Comparison of ENCODE assay signal across 24 cellular contexts in genomic region chr12:52438305-52439301, GRCh38. TPM values are rescaled to one million over a fixed set of nuclear protein-coding genes. Genes with fewer than 3 reads are reported as not detected.
DNase-seq lines count a peak whose midpoint lies in the region; ATAC-seq, FAIRE-seq and TF ChIP-seq lines count a peak whose summit lies in the region.
"Had no signal": no experiment of that assay in that cellular context is flagged by ENCODE, and none has a peak within 500 bp of the region (broad histone marks: within the 10 kb centered on the region; RNA-seq: fewer than 3 reads in every experiment).

No MANE protein-coding gene starts in this region.

- no peak for TF ChIP-seq CTCF in right atrium auricular region (IDR thresholded peaks at IDR 0.05)
- TF ChIP-seq CTCF in endodermal cell (conservative IDR thresholded peaks at IDR 0.05): no peak
- TF ChIP-seq CTCF in keratinocyte (optimal IDR thresholded peaks at IDR 0.05 in 1 of 3, IDR thresholded peaks at IDR 0.05 in 1 of 3, conservative IDR thresholded peaks at IDR 0.05 in 1 of 3; ENCODE audit: extremely low read depth in 1 of 3, insufficient read depth in 2 of 3, low read length in 3 of 3): no peak
- TF ChIP-seq CTCF in upper lobe of right lung (IDR thresholded peaks at IDR 0.05): no peak

- intact Hi-C loops in right cardiac atrium (cut with DNase I): no loop called here
- intact Hi-C loops in upper lobe of right lung (cut with DNase I): no loop called here

- no peak overlapping the region for H3K9ac ChIP-seq in endodermal cell (ENCODE audit: extremely low read depth, low read length, poor library complexity, severe bottlenecking)
- H3K9ac ChIP-seq in keratinocyte (ENCODE audit: control insufficient read depth, extremely low read depth, insufficient read depth, low read length): peak overlapping the region; percentile 28

- dilution Hi-C loops in keratinocyte (cut with MboI; ENCODE audit: extremely low pct_ligation_motif_present, low sequenced_read_pairs): no loop called here

- peaks cover 0 to 5% of the 10 kb centered on the region in 2 donors for H3K4me1 ChIP-seq in right atrium auricular region
- no peaks in the 10 kb centered on the region for H3K4me1 ChIP-seq in right cardiac atrium (ENCODE audit: control insufficient read depth, insufficient read depth, low read length)
- H3K4me1 ChIP-seq in endodermal cell (ENCODE audit: control insufficient read depth, insufficient read depth, low read length): no peaks in the 10 kb centered on the region
- H3K4me1 ChIP-seq in keratinocyte (ENCODE audit: control insufficient read depth, extremely low read depth, insufficient read depth, low read length): peaks cover 96% of the 10 kb centered on the region
- H3K4me1 ChIP-seq in upper lobe of right lung: no peaks in the 10 kb centered on the region
- H3K4me1 ChIP-seq: BE2C, SJCRH30 had no signal

- no peaks in the 10 kb centered on the region for H3K36me3 Mint-ChIP-seq in endodermal cell (ENCODE audit: low read depth)

- H3K4me3 Mint-ChIP-seq in endodermal cell: no peak overlapping the region
- H3K4me3 Mint-ChIP-seq: CD4-positive, alpha-beta T cell; HFFc6 had no signal

- DNase-seq in right atrium auricular region (ENCODE audit: low spot score) (peak; percentile 48), right cardiac atrium (no peak), endodermal cell (peak; percentile 32), keratinocyte (ENCODE audit: low read depth, low spot score) (no peak), upper lobe of right lung (no peak), 8988T (no peak), NCI-H1105 (lab: John Stamatoyannopoulos, UW) (no peak)
- no peak for DNase-seq in stimulated activated naive CD4-positive, alpha-beta T cell treated with Interleukin-2 at 50 U/mL for 16 hours (lab: John Stamatoyannopoulos, UW)
- DNase-seq: BE2C; CD4-positive, alpha-beta T cell; DMS153; GF-D8; HFFc6; KG1; NCI-H1436; NCI-H2029; NCI-H748 treated with DMSO at 0.1 percent for 48 hours; PC-3; SJCRH30 had no signal

- H3K27ac Mint-ChIP-seq in endodermal cell: no peak overlapping the region
- H3K27ac Mint-ChIP-seq: CD4-positive, alpha-beta T cell; HFFc6 had no signal

- no peaks in the 10 kb centered on the region for H3K27me3 ChIP-seq in right atrium auricular region
- H3K27me3 ChIP-seq in right cardiac atrium (ENCODE audit: control insufficient read depth, insufficient read depth): no peaks in the 10 kb centered on the region
- no peaks in the 10 kb centered on the region for H3K27me3 ChIP-seq in endodermal cell (ENCODE audit: control insufficient read depth, insufficient read depth, low read length, poor library complexity, severe bottlenecking)
- H3K27me3 ChIP-seq in keratinocyte (ENCODE audit: control insufficient read depth, extremely low read depth, insufficient read depth, low read length): no peaks in the 10 kb centered on the region
- H3K27me3 ChIP-seq in upper lobe of right lung: peaks cover 14% of the 10 kb centered on the region

- 86% methylated on average over 8 of the region's 8 CpGs for WGBS in right cardiac atrium
- WGBS in endodermal cell (ENCODE audit: insufficient coverage in 1 of 2, insufficient read length in 1 of 2), 2 experiments: 92 to 96% methylated on average over 5 to 8 of the region's 8 CpGs

- H3K27ac ChIP-seq in right atrium auricular region (no peak overlapping the region), right cardiac atrium (ENCODE audit: low read length) (no peak overlapping the region), endodermal cell (ENCODE audit: low read depth, low read length) (no peak overlapping the region), keratinocyte (ENCODE audit: control insufficient read depth, insufficient read depth, low read length) (peak overlapping the region; percentile 41), upper lobe of right lung (no peak overlapping the region)
- H3K27ac ChIP-seq: SJCRH30 had no signal

- H3K36me3 ChIP-seq in right atrium auricular region (no peaks in the 10 kb centered on the region), endodermal cell (ENCODE audit: control insufficient read depth, insufficient read depth, low read length) (no peaks in the 10 kb centered on the region), keratinocyte (ENCODE audit: control insufficient read depth in 2 of 2, extremely low read depth in 1 of 2, insufficient read depth in 2 of 2, low read length in 2 of 2) (peaks cover 0 to 2% of the 10 kb centered on the region in 2 experiments), upper lobe of right lung (no peaks in the 10 kb centered on the region)
- H3K36me3 ChIP-seq: BE2C, SJCRH30 had no signal

- peaks cover 2% of the 10 kb centered on the region for H3K79me2 ChIP-seq in keratinocyte (ENCODE audit: control insufficient read depth, insufficient read depth, low read length)

- FAIRE-seq in keratinocyte (lab: Jason Lieb, UNC): peak; percentile 74
- FAIRE-seq: A204.1, H1 had no signal

- H3K9me1 ChIP-seq in keratinocyte (ENCODE audit: control insufficient read depth, extremely low read depth, insufficient read depth, low read length): no peaks in the 10 kb centered on the region

- ATAC-seq in right cardiac atrium: no peak
- ATAC-seq in upper lobe of right lung: no peak
- ATAC-seq: PC-3 had no signal

- H3K9me3 Mint-ChIP-seq in endodermal cell: no peaks in the 10 kb centered on the region
- H3K9me3 Mint-ChIP-seq: CD4-positive, alpha-beta T cell; HFFc6 had no signal

- H3K4me3 ChIP-seq in right atrium auricular region (no peak overlapping the region), right cardiac atrium (ENCODE audit: low read length) (no peak overlapping the region), endodermal cell (ENCODE audit: low read length) (no peak overlapping the region), keratinocyte (ENCODE audit: control insufficient read depth in 2 of 3, extremely low read depth in 1 of 3, insufficient read depth in 2 of 3, low read depth in 1 of 3, low read length in 3 of 3) (no peak overlapping the region), upper lobe of right lung (no peak overlapping the region)
- H3K4me3 ChIP-seq: SJCRH30 had no signal

- H3K27me3 Mint-ChIP-seq in endodermal cell (ENCODE audit: insufficient read depth): peaks cover 2% of the 10 kb centered on the region

- peak overlapping the region; percentile 22 for H3K4me2 ChIP-seq in keratinocyte (ENCODE audit: control insufficient read depth, extremely low read depth, insufficient read depth, low read depth, low read length)

- H4K20me1 ChIP-seq in keratinocyte (ENCODE audit: control insufficient read depth, extremely low read depth, insufficient read depth, low read length): no peaks in the 10 kb centered on the region

- H3K9me3 ChIP-seq in right atrium auricular region (no peaks in the 10 kb centered on the region), right cardiac atrium (ENCODE audit: control insufficient read depth, low read length) (no peaks in the 10 kb centered on the region), endodermal cell (ENCODE audit: control insufficient read depth, low read length) (no peaks in the 10 kb centered on the region), keratinocyte (ENCODE audit: control insufficient read depth, low read depth, low read length) (no peaks in the 10 kb centered on the region), upper lobe of right lung (no peaks in the 10 kb centered on the region)
- H3K9me3 ChIP-seq: BE2C, SJCRH30 had no signal

- H2AFZ ChIP-seq in keratinocyte (ENCODE audit: control insufficient read depth, low read length): no peak overlapping the region

- peaks cover 4% of the 10 kb centered on the region for H3K4me1 Mint-ChIP-seq in endodermal cell

RNA-seq across cellular contexts. Expression of gene KRT75, which starts 4.4 kb away (rescaled TPM):
- total RNA-seq in right atrium auricular region: not detected
- not detected for total RNA-seq in right cardiac atrium
- polyA plus RNA-seq in right cardiac atrium: 0.07 TPM
- not detected for total RNA-seq in endodermal cell
- polyA plus RNA-seq in endodermal cell (2013, experiment 1 of 2): not detected
- polyA plus RNA-seq in endodermal cell (2013, experiment 2 of 2): not detected
- polyA plus RNA-seq in keratinocyte: 59.4 to 151 TPM (median 60.5 TPM) in 3 replicates
- 143 TPM for polyA plus RNA-seq in keratinocyte (2011; ENCODE audit: low read depth)
- polyA plus RNA-seq in keratinocyte (2011; cell fraction: cytosol; rRNA removed): 91.3 and 121 TPM in 2 replicates
- polyA plus RNA-seq in keratinocyte (2011; cell fraction: nucleus; rRNA removed): 151 and 198 TPM in 2 replicates
- 57.0 and 152 TPM in 2 replicates for polyA plus RNA-seq in keratinocyte (2012; ENCODE audit: low replicate concordance)
- polyA minus RNA-seq in keratinocyte: 77.0 to 171 TPM (median 89.5 TPM) in 3 replicates
- polyA minus RNA-seq in keratinocyte (2011; cell fraction: cytosol; rRNA and poly(A)+ RNA removed): 144 TPM
- polyA minus RNA-seq in keratinocyte (2011; cell fraction: nucleus; rRNA and poly(A)+ RNA removed): 87.8 and 113 TPM in 2 replicates
- total RNA-seq in upper lobe of right lung: not detected
- total RNA-seq: CD4-positive, alpha-beta T cell; H1; HFFc6; NCI-H460; SJCRH30 had no signal
- polyA plus RNA-seq: H1 had no signal

RNA-seq across cellular contexts. Expression of gene KRT6B, which starts 13.3 kb away (rescaled TPM):
- total RNA-seq in right atrium auricular region (not detected), right cardiac atrium (not detected), endodermal cell (not detected), upper lobe of right lung (not detected)
- polyA plus RNA-seq in right cardiac atrium (not detected), keratinocyte (1,722 to 4,902 TPM (median 2,016 TPM) in 3 replicates)
- not detected for polyA plus RNA-seq in endodermal cell (2013, experiment 1 of 2)
- polyA plus RNA-seq in endodermal cell (2013, experiment 2 of 2): not detected
- polyA plus RNA-seq in keratinocyte (2011; ENCODE audit: low read depth): 2,938 TPM
- 2,812 and 3,083 TPM in 2 replicates for polyA plus RNA-seq in keratinocyte (2011; cell fraction: cytosol; rRNA removed)
- polyA plus RNA-seq in keratinocyte (2011; cell fraction: nucleus; rRNA removed): 2,797 and 2,980 TPM in 2 replicates
- 1,858 and 2,565 TPM in 2 replicates for polyA plus RNA-seq in keratinocyte (2012; ENCODE audit: low replicate concordance)
- polyA minus RNA-seq in keratinocyte: 2,114 to 3,991 TPM (median 2,742 TPM) in 3 replicates
- 3,211 TPM for polyA minus RNA-seq in keratinocyte (2011; cell fraction: cytosol; rRNA and poly(A)+ RNA removed)
- 1,354 and 1,584 TPM in 2 replicates for polyA minus RNA-seq in keratinocyte (2011; cell fraction: nucleus; rRNA and poly(A)+ RNA removed)
- total RNA-seq: CD4-positive, alpha-beta T cell; Daoy; H1; HFFc6; NCI-H460; SJCRH30 had no signal
- polyA plus RNA-seq: H1 had no signal

RNA-seq across cellular contexts. Expression of gene KRT82, which starts 32.5 kb away (rescaled TPM):
- total RNA-seq in right atrium auricular region: not detected
- not detected for total RNA-seq in right cardiac atrium
- polyA plus RNA-seq in right cardiac atrium: not detected
- not detected for total RNA-seq in endodermal cell
- not detected for polyA plus RNA-seq in endodermal cell (2013, experiment 1 of 2)
- polyA plus RNA-seq in endodermal cell (2013, experiment 2 of 2): not detected
- polyA plus RNA-seq in keratinocyte: 0.03 TPM in 1 of 3 replicates, not detected in the others
- 0.10 TPM for polyA plus RNA-seq in keratinocyte (2011; ENCODE audit: low read depth)
- polyA plus RNA-seq in keratinocyte (2011; cell fraction: cytosol; rRNA removed): not detected in 2 replicates
- polyA plus RNA-seq in keratinocyte (2011; cell fraction: nucleus; rRNA removed): not detected in 2 replicates
- 0.25 TPM in 1 of 2 replicates, not detected in the other for polyA plus RNA-seq in keratinocyte (2012; ENCODE audit: low replicate concordance)
- polyA minus RNA-seq in keratinocyte: not detected in 3 replicates
- polyA minus RNA-seq in keratinocyte (2011; cell fraction: cytosol; rRNA and poly(A)+ RNA removed): not detected
- polyA minus RNA-seq in keratinocyte (2011; cell fraction: nucleus; rRNA and poly(A)+ RNA removed): not detected in 2 replicates
- total RNA-seq in upper lobe of right lung: not detected
- total RNA-seq: CD4-positive, alpha-beta T cell; Daoy; H1; HFFc6; HT-29; NCI-H460; SJCRH30 had no signal
- polyA plus RNA-seq: H1 had no signal

RNA-seq across cellular contexts. Expression of gene KRT6C, which starts 35.0 kb away (rescaled TPM):
- total RNA-seq in right atrium auricular region: not detected
- not detected for total RNA-seq in right cardiac atrium
- not detected for polyA plus RNA-seq in right cardiac atrium
- not detected for total RNA-seq in endodermal cell
- not detected for polyA plus RNA-seq in endodermal cell (2013, experiment 1 of 2)
- not detected for polyA plus RNA-seq in endodermal cell (2013, experiment 2 of 2)
- 203 to 1,358 TPM (median 357 TPM) in 3 replicates for polyA plus RNA-seq in keratinocyte
- polyA plus RNA-seq in keratinocyte (2011; ENCODE audit: low read depth): 180 TPM
- 276 and 391 TPM in 2 replicates for polyA plus RNA-seq in keratinocyte (2011; cell fraction: cytosol; rRNA removed)
- 374 and 380 TPM in 2 replicates for polyA plus RNA-seq in keratinocyte (2011; cell fraction: nucleus; rRNA removed)
- polyA plus RNA-seq in keratinocyte (2012; ENCODE audit: low replicate concordance): 210 and 280 TPM in 2 replicates
- 453 to 1,813 TPM (median 710 TPM) in 3 replicates for polyA minus RNA-seq in keratinocyte
- 562 TPM for polyA minus RNA-seq in keratinocyte (2011; cell fraction: cytosol; rRNA and poly(A)+ RNA removed)
- polyA minus RNA-seq in keratinocyte (2011; cell fraction: nucleus; rRNA and poly(A)+ RNA removed): 354 and 380 TPM in 2 replicates
- total RNA-seq in upper lobe of right lung: not detected
- total RNA-seq: CD4-positive, alpha-beta T cell; Daoy; H1; HFFc6; HT-29; NCI-H460; PC-3; SJCRH30 had no signal
- polyA plus RNA-seq: H1 had no signal

RNA-seq across cellular contexts. Expression of gene KRT84, which starts 53.2 kb away (rescaled TPM):
- total RNA-seq in right atrium auricular region (under 1 TPM in 1 of 2 donors, not detected in 1; 0.28 TPM), right cardiac atrium (not detected), endodermal cell (not detected), upper lobe of right lung (not detected)
- polyA plus RNA-seq in right cardiac atrium (not detected), keratinocyte (0.05 to 0.13 TPM (median 0.10 TPM) in 3 replicates)
- not detected for polyA plus RNA-seq in endodermal cell (2013, experiment 1 of 2)
- polyA plus RNA-seq in endodermal cell (2013, experiment 2 of 2): not detected
- polyA plus RNA-seq in keratinocyte (2011; ENCODE audit: low read depth): 0.50 TPM
- 0.02 and 0.08 TPM in 2 replicates for polyA plus RNA-seq in keratinocyte (2011; cell fraction: cytosol; rRNA removed)
- polyA plus RNA-seq in keratinocyte (2011; cell fraction: nucleus; rRNA removed): 0.06 and 0.24 TPM in 2 replicates
- polyA plus RNA-seq in keratinocyte (2012; ENCODE audit: low replicate concordance): 0.34 TPM in 1 of 2 replicates, not detected in the other
- polyA minus RNA-seq in keratinocyte: 0.20 TPM in 1 of 3 replicates, not detected in the others
- polyA minus RNA-seq in keratinocyte (2011; cell fraction: cytosol; rRNA and poly(A)+ RNA removed): not detected
- polyA minus RNA-seq in keratinocyte (2011; cell fraction: nucleus; rRNA and poly(A)+ RNA removed): 0.21 TPM in 1 of 2 replicates, not detected in the other
- total RNA-seq: CD4-positive, alpha-beta T cell; Daoy; H1; HFFc6; HT-29; NCI-H460; SJCRH30 had no signal
- polyA plus RNA-seq: H1 had no signal

Comparison
In these comparisons a context has a peak if more than half of its experiments do, and no peak if none do; other contexts are left out.
1. DNase-seq: peak in right atrium auricular region (single experiment) and endodermal cell (single experiment); none in right cardiac atrium (0 of 3), keratinocyte (single experiment), upper lobe of right lung (single experiment), stimulated activated naive CD4-positive, alpha-beta T cell treated with Interleukin-2 at 50 U/mL for 16 hours (single experiment), 8988T (single experiment) and NCI-H1105 (single experiment).